In genomic region chr5:21164425-21164824, GRCh38 we compare ENCODE assay signal across 34 cellular contexts.
"Had no signal": no experiment of that assay in that cellular context is flagged by ENCODE, and none has a peak within 500 bp of the region (broad histone marks: within the 10 kb centered on the region; RNA-seq: fewer than 3 reads in every experiment).

No MANE protein-coding gene starts in this region.

- H3K27ac ChIP-seq: SJCRH30, VCaP had no signal

- H3K27ac Mint-ChIP-seq: activated CD4-positive, alpha-beta memory T cell treated with anti-CD3 and anti-CD28 coated beads, Interleukin-2, amount 10 ng/mL, durations not matched to agents 7 days and 5 days; activated CD8-positive, alpha-beta memory T cell treated with anti-CD3 and anti-CD28 coated beads, Interleukin-2, amount 10 ng/mL, durations not matched to agents 7 days and 5 days; activated naive CD4-positive, alpha-beta T cell treated with anti-CD3 and anti-CD28 coated beads, Interleukin-2, amount 10 ng/mL, durations not matched to agents 7 days and 5 days; activated naive CD8-positive, alpha-beta T cell; activated naive CD8-positive, alpha-beta T cell treated with anti-CD3 and anti-CD28 coated beads, Interleukin-2, amount 50 U/mL, for 24 hours; brain; T-cell; T-helper 17 cell had no signal

- H3K9me3 ChIP-seq: MG63, SJCRH30, SK-N-SH had no signal

- H3K27me3 Mint-ChIP-seq: activated CD4-positive, alpha-beta memory T cell treated with anti-CD3 and anti-CD28 coated beads, Interleukin-2, amount 10 ng/mL, durations not matched to agents 7 days and 5 days; activated CD8-positive, alpha-beta memory T cell treated with anti-CD3 and anti-CD28 coated beads, Interleukin-2, amount 10 ng/mL, durations not matched to agents 7 days and 5 days; activated naive CD4-positive, alpha-beta T cell treated with anti-CD3 and anti-CD28 coated beads, Interleukin-2, amount 10 ng/mL, durations not matched to agents 7 days and 5 days; activated naive CD8-positive, alpha-beta T cell; activated naive CD8-positive, alpha-beta T cell treated with anti-CD3 and anti-CD28 coated beads, Interleukin-2, amount 50 U/mL, for 24 hours; brain; T-cell; T-helper 17 cell had no signal

- ATAC-seq: activated CD8-positive, alpha-beta memory T cell treated with anti-CD3 and anti-CD28 coated beads, Interleukin-2, amount 10 ng/mL, durations not matched to agents 7 days and 5 days; activated naive CD8-positive, alpha-beta T cell treated with anti-CD3 and anti-CD28 coated beads, Interleukin-2, amount 50 U/mL, for 24 hours; Panc1; T-cell; T-helper 17 cell had no signal

- H3K9me3 Mint-ChIP-seq: brain had no signal

- H3K4me3 ChIP-seq: MG63, SJCRH30 had no signal

- H3K36me3 Mint-ChIP-seq: activated CD8-positive, alpha-beta memory T cell treated with anti-CD3 and anti-CD28 coated beads, Interleukin-2, amount 10 ng/mL, durations not matched to agents 7 days and 5 days; activated naive CD4-positive, alpha-beta T cell treated with anti-CD3 and anti-CD28 coated beads, Interleukin-2, amount 10 ng/mL, durations not matched to agents 7 days and 5 days; activated naive CD8-positive, alpha-beta T cell; brain; T-cell had no signal

- H3K4me1 Mint-ChIP-seq: activated CD4-positive, alpha-beta memory T cell treated with anti-CD3 and anti-CD28 coated beads, Interleukin-2, amount 10 ng/mL, durations not matched to agents 7 days and 5 days; activated CD8-positive, alpha-beta memory T cell treated with anti-CD3 and anti-CD28 coated beads, Interleukin-2, amount 10 ng/mL, durations not matched to agents 7 days and 5 days; activated naive CD4-positive, alpha-beta T cell treated with anti-CD3 and anti-CD28 coated beads, Interleukin-2, amount 10 ng/mL, durations not matched to agents 7 days and 5 days; activated naive CD8-positive, alpha-beta T cell treated with anti-CD3 and anti-CD28 coated beads, Interleukin-2, amount 50 U/mL, for 24 hours; brain; T-cell; T-helper 17 cell had no signal

- H3K36me3 ChIP-seq: MG63, SJCRH30 had no signal

- H3K27me3 ChIP-seq: MG63, SJCRH30 had no signal

- H3K9me2 ChIP-seq: SK-N-SH had no signal

- DNase-seq: activated CD4-positive, alpha-beta memory T cell treated with anti-CD3 and anti-CD28 coated beads, Interleukin-2, amount 10 ng/mL, durations not matched to agents 7 days and 5 days; activated CD4-positive, alpha-beta T cell treated with anti-CD3 and anti-CD28 coated beads for 1 hour; activated CD4-positive, alpha-beta T cell treated with anti-CD3 and anti-CD28 coated beads for 48 hours; activated CD4-positive, CD25-positive, alpha-beta regulatory T cell; activated CD8-positive, alpha-beta memory T cell treated with anti-CD3 and anti-CD28 coated beads for 24 hours; activated CD8-positive, alpha-beta memory T cell treated with anti-CD3 and anti-CD28 coated beads, Interleukin-2, amount 10 ng/mL, durations not matched to agents 7 days and 5 days; activated CD8-positive, alpha-beta memory T cell treated with anti-CD3 and anti-CD28 coated beads, Interleukin-2, amount 50 U/mL, for 48 hours; activated effector memory CD4-positive, alpha-beta T cell treated with Interleukin-2 at 50 U/mL for 16 hours; activated naive CD4-positive, alpha-beta T cell treated with anti-CD3 and anti-CD28 coated beads, Interleukin-2, amount 10 ng/mL, durations not matched to agents 7 days and 5 days; activated naive CD8-positive, alpha-beta T cell treated with anti-CD3 and anti-CD28 coated beads, Interleukin-2, amount 50 U/mL, for 24 hours; activated T-cell treated with anti-CD3 and anti-CD28 coated beads, Interleukin-2, amount 50 U/mL, for 48 hours; anterior cingulate cortex; caudate nucleus; cerebellar nuclear complex; Kasumi-1; KG1; MG63; NCI-H1048; NCI-H1105 treated with DMSO at 0.1 percent for 48 hours; NCI-H1436 treated with DMSO at 0.1 percent for 48 hours; NCI-H1694 treated with DMSO at 0.1 percent for 48 hours; NCI-H2029; NCI-H345; NCI-H526 treated with DMSO at 0.1 percent for 48 hours; NCI-H774; SHP77; SJCRH30; SK-N-SH; T-cell; T-helper 17 cell had no signal

- H3K4me3 Mint-ChIP-seq: activated CD4-positive, alpha-beta memory T cell treated with anti-CD3 and anti-CD28 coated beads, Interleukin-2, amount 10 ng/mL, durations not matched to agents 7 days and 5 days; activated CD8-positive, alpha-beta memory T cell treated with anti-CD3 and anti-CD28 coated beads, Interleukin-2, amount 10 ng/mL, durations not matched to agents 7 days and 5 days; activated naive CD4-positive, alpha-beta T cell treated with anti-CD3 and anti-CD28 coated beads, Interleukin-2, amount 10 ng/mL, durations not matched to agents 7 days and 5 days; activated naive CD8-positive, alpha-beta T cell; activated naive CD8-positive, alpha-beta T cell treated with anti-CD3 and anti-CD28 coated beads, Interleukin-2, amount 50 U/mL, for 24 hours; brain; T-cell; T-helper 17 cell had no signal

- H3K4me2 ChIP-seq: SK-N-SH had no signal

- H3K4me1 ChIP-seq: SJCRH30 had no signal
